Comparison of ENCODE assay signal across 7 cellular contexts in the genomic region with DNA sequence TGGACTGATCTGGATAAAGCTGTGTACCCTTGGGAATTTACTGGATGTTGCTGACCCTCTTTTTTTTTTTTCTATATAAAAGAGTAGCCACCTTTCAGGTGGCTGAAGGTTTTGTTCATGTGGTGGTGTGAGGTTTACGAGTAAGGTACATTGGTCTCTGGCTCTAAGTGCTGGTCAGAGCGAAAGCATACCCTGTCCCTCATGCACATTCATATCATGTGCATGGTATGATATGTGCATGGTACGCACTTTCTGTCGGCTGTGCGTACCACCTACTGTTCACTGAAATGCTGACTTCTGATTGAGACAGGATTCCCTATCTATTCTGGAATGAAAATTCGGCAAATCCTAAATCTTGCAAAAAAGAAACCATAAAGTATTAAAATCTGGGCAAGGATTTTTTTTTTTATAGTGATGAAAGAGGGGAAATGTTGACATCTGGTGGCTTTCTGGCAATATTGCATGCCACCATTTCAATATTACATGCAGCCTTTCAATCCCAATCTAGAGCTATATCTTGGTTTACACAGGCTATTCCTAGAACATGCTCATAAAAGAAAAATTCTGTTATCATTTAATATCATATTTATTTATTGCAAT. TPM values are rescaled to one million over a fixed set of nuclear protein-coding genes. Genes with fewer than 3 reads are reported as not detected.
DNase-seq lines count a peak whose midpoint lies in the region; ATAC-seq and TF ChIP-seq lines count a peak whose summit lies in the region.

No MANE protein-coding gene starts in this region.

- CTCF ChIA-PET in SK-N-SH (lab: Yijun Ruan, JAX) = interaction anchor here (0.6 to 3.7 kb wide), 20 partner anchors 9 to 491 kb away, joined by 3 to 28 read pairs (median 4); a partner anchor contains a TSS

- H3K27ac ChIP-seq in SK-N-SH (ENCODE audit: low read depth in 2 of 2, low read length in 1 of 2) (no peak overlapping the region), heart right ventricle (no peak overlapping the region), tibial artery (no peak overlapping the region)

- no peak overlapping the region for H3K4me2 ChIP-seq in SK-N-SH

- H2AFZ ChIP-seq in SK-N-SH (ENCODE audit: low read depth) = no peak overlapping the region

- H3K4me3 ChIP-seq in GM12865 (ENCODE audit: low read depth, low read length) (no peak overlapping the region), SK-N-SH (ENCODE audit: low read depth in 2 of 2, low read length in 1 of 2) (no peak overlapping the region), heart right ventricle (peak overlapping the region in 3 of 10 donors; percentile 6 to 27 (median 7)), tibial artery (peak overlapping the region in 1 of 2 donors; percentile 3)

- peak; percentile 29 for DNase-seq in GM12865 (ENCODE audit: low read depth)
- peak; percentile 55 for DNase-seq in SK-N-SH
- no peak for DNase-seq in heart right ventricle
- no peak for DNase-seq in tibial artery
- no peak for DNase-seq in activated gamma-delta T cell treated with Interleukin-2 at 50 U/mL for 16 hours

- no peaks in the 10 kb centered on the region for H3K9me2 ChIP-seq in SK-N-SH

- H4K20me1 ChIP-seq in SK-N-SH (ENCODE audit: insufficient read depth) = no peaks in the 10 kb centered on the region

- H3K9me3 ChIP-seq in SK-N-SH (no peaks in the 10 kb centered on the region), heart right ventricle (no peaks in the 10 kb centered on the region), tibial artery (no peaks in the 10 kb centered on the region)

- WGBS in SK-N-SH (ENCODE audit: low lambda C conversion rate) = 63% methylated on average over 6 of the region's 6 CpGs
- WGBS in heart right ventricle, 2 donors = 64 to 66% methylated on average over 6 of the region's 6 CpGs

- H3F3A ChIP-seq in SK-N-SH (replicated peaks; ENCODE audit: insufficient read depth) = no peaks in the 10 kb centered on the region

- intact Hi-C loops in heart right ventricle (cut with DNase I) (loop anchor here in 8 of 10 donors (2.0 to 10.0 kb wide), 5 partner anchors 62 to 1125 kb away; a partner anchor contains a TSS), tibial artery (cut with DNase I; ENCODE audit: low total_unique reads) (no loop called here)

- no peaks in the 10 kb centered on the region for H3K36me3 ChIP-seq in SK-N-SH (replicated peaks in 1 of 2; ENCODE audit: control insufficient read depth in 1 of 2, insufficient read depth in 2 of 2, low read length in 1 of 2)
- no peaks in the 10 kb centered on the region for H3K36me3 ChIP-seq in heart right ventricle
- H3K36me3 ChIP-seq in tibial artery = no peaks in the 10 kb centered on the region

- no peaks in the 10 kb centered on the region for H3K79me2 ChIP-seq in SK-N-SH (ENCODE audit: insufficient read depth)

- H3K27me3 ChIP-seq in SK-N-SH (ENCODE audit: insufficient read depth) (no peaks in the 10 kb centered on the region; the same call in 1 of the 2 replicates), heart right ventricle (peaks cover 0 to under 1% (median 0%) of the 10 kb centered on the region in 7 donors), tibial artery (no peaks in the 10 kb centered on the region)

- TF ChIP-seq RAD21 in SK-N-SH (IDR thresholded peaks at IDR 0.05; ENCODE audit: low read length) = peak; percentile 79

- no peak overlapping the region for H3K9ac ChIP-seq in SK-N-SH

- TF ChIP-seq EP300 in SK-N-SH (IDR thresholded peaks at IDR 0.05; ENCODE audit: borderline replicate concordance in 1 of 2, low read depth in 1 of 2, low read length in 1 of 2) = no peak

- TF ChIP-seq CTCF in GM12865 (IDR thresholded peaks at IDR 0.05; ENCODE audit: insufficient read depth, low read depth, low read length, missing control alignments) (peak; percentile 57), SK-N-SH (IDR thresholded peaks at IDR 0.05) (peak; percentile 72), heart right ventricle (IDR thresholded peaks at IDR 0.05) (peak; percentile 48 to 81 (median 68)), tibial artery (IDR thresholded peaks at IDR 0.05) (peak; percentile 67 to 80)

- POLR2A ChIA-PET in SK-N-SH (lab: Yijun Ruan, JAX) = no interaction called here

- H3K4me1 ChIP-seq in SK-N-SH (ENCODE audit: control insufficient read depth in 1 of 2, insufficient read depth in 2 of 2, low read depth in 1 of 2, low read length in 1 of 2) (peaks cover 0 to 2% of the 10 kb centered on the region in 2 experiments; a peak in 1 of 4 replicates), heart right ventricle (peaks cover 0 to 2% (median 0%) of the 10 kb centered on the region in 9 donors), tibial artery (no peaks in the 10 kb centered on the region)

- peak; percentile 35 for ATAC-seq in HG02763 (IDR thresholded peaks at IDR 0.05; ENCODE audit: unreplicated experiment)
- ATAC-seq in heart right ventricle = peak in 1 of 8 donors; percentile 39
- ATAC-seq in activated CD4-positive, CD25-positive, alpha-beta regulatory T cell treated with anti-CD3 and anti-CD28 coated beads, Interleukin-2, amount 50 U/mL, for 24 hours = no peak

TF ChIP-seq in SK-N-SH, 30 proteins besides CTCF, POLR2A, EP300 and RAD21:
- TF ChIP-seq JUND (IDR thresholded peaks at IDR 0.05) (no peak), SMC3 (IDR thresholded peaks at IDR 0.05; ENCODE audit: low read depth, low read length) (peak; percentile 40)

RNA-seq across cellular contexts. Expression of a gene that starts 32.8 kb away (rescaled TPM):
- polyA plus RNA-seq in SK-N-SH (2012; rRNA removed) (0.21 and 0.38 TPM in 2 replicates), heart right ventricle (1 to 10 TPM; 1.2 to 4.4 TPM)
- polyA plus RNA-seq in SK-N-SH (2012; cell fraction: cytosol; rRNA removed) = 0.43 and 0.49 TPM in 2 replicates
- 0.29 and 0.30 TPM in 2 replicates for polyA plus RNA-seq in SK-N-SH (2012; cell fraction: nucleus; rRNA removed)
- 10 to 100 TPM in 6 of 10 donors, 1 to 10 TPM in 4; 8.0 to 13.7 (median 10.5) TPM for total RNA-seq in heart right ventricle

RNA-seq across cellular contexts. Expression of a gene that starts 54.1 kb away (rescaled TPM):
- 7.8 and 10.0 TPM in 2 replicates for polyA plus RNA-seq in SK-N-SH (2012; rRNA removed)
- polyA plus RNA-seq in SK-N-SH (2012; cell fraction: cytosol; rRNA removed) = 10.4 and 11.7 TPM in 2 replicates
- 14.5 and 17.6 TPM in 2 replicates for polyA plus RNA-seq in SK-N-SH (2012; cell fraction: nucleus; rRNA removed)
- total RNA-seq in heart right ventricle = 10 to 100 TPM; 16.1 to 37.9 (median 25.9) TPM
- 10 to 100 TPM in 1 of 2 donors, 1 to 10 TPM in 1; 8.1 to 35.3 TPM for polyA plus RNA-seq in heart right ventricle

Comparison
In these comparisons a context has a peak if more than half of its experiments do, and no peak if none do; other contexts are left out.
1. DNase-seq: peak in GM12865 (single experiment) and SK-N-SH (single experiment); none in heart right ventricle (0 of 2), tibial artery (0 of 2) and activated gamma-delta T cell treated with Interleukin-2 at 50 U/mL for 16 hours (single experiment).
2. Peak in every context shown above with its lines, with median percentiles within 50 percentile points of each other: CTCF ChIP-seq.